ENCODE assay signal across 28 cellular contexts in the genomic region with DNA sequence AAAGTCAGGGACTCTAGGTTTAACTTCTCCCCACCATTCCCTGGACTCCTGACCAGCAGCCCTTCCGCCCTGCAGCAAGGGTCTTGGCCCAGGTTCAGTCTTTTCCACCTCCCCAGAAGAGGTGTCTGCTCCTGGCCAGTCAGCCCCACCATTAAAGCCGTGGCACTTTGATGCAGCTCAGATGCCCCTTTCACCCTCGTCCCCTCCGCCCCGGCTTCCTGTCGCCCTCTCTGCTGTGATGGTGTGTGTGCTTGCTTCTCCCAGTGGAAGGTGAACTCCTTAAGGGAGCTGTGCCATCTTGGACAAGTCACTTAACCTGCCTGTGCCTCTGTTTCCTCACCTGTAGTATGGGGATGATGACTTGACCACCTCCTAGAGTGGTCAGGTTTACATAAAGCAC. TPM values are rescaled to one million over a fixed set of nuclear protein-coding genes. Genes with fewer than 3 reads are reported as not detected.
"Had no signal": no experiment of that assay in that cellular context is flagged by ENCODE, and none has a peak within 500 bp of the region (broad histone marks: within the 10 kb centered on the region; RNA-seq: fewer than 3 reads in every experiment).

No MANE protein-coding gene starts in this region.

- H3K36me3 ChIP-seq: breast epithelium, cardiac muscle cell, gastrocnemius medialis had no signal

- H3K9me3 ChIP-seq: ascending aorta, breast epithelium, esophagus muscularis mucosa, gastrocnemius medialis had no signal

- H3K4me3 ChIP-seq: ascending aorta, breast epithelium, cardiac muscle cell, esophagus muscularis mucosa, gastrocnemius medialis had no signal

- ATAC-seq: activated CD4-positive, alpha-beta T cell treated with anti-CD3 and anti-CD28 coated beads for 36 hours; activated CD8-positive, alpha-beta memory T cell treated with anti-CD3 and anti-CD28 coated beads, Interleukin-2, amount 10 ng/mL, durations not matched to agents 7 days and 5 days; activated CD8-positive, alpha-beta T cell treated with anti-CD3 and anti-CD28 coated beads, Interleukin-2, amount 10 ng/mL, durations not matched to agents 7 days and 5 days; activated naive CD4-positive, alpha-beta T cell treated with anti-CD3 and anti-CD28 coated beads, Interleukin-2, amount 50 U/mL, for 72 hours; activated T-helper 17 cell treated with anti-CD3 and anti-CD28 coated beads, Interleukin-2, amount 50 U/mL, for 72 hours; effector memory CD8-positive, alpha-beta T cell; foreskin keratinocyte; gastrocnemius medialis had no signal

- H3K4me1 ChIP-seq: ascending aorta, breast epithelium, esophagus muscularis mucosa, foreskin keratinocyte, gastrocnemius medialis had no signal

- H3K27ac ChIP-seq: ascending aorta, breast epithelium, cardiac muscle cell, esophagus muscularis mucosa, foreskin keratinocyte, gastrocnemius medialis had no signal

- H3K27me3 ChIP-seq: ascending aorta, breast epithelium, cardiac muscle cell, esophagus muscularis mucosa, foreskin keratinocyte, gastrocnemius medialis had no signal

- DNase-seq: activated CD4-positive, alpha-beta memory T cell treated with anti-CD3 and anti-CD28 coated beads for 36 hours; activated CD4-positive, alpha-beta T cell treated with anti-CD3 and anti-CD28 coated beads for 36 hours; activated CD4-positive, alpha-beta T cell treated with anti-CD3 and anti-CD28 coated beads, Interleukin-2, amount 10 ng/mL, durations not matched to agents 24 days and 14 days; activated CD4-positive, CD25-positive, alpha-beta regulatory T cell; activated CD4-positive, CD25-positive, alpha-beta regulatory T cell treated with anti-CD3 and anti-CD28 coated beads, Interleukin-2, amount 50 U/mL, for 72 hours; activated CD8-positive, alpha-beta memory T cell treated with anti-CD3 and anti-CD28 coated beads, Interleukin-2, amount 10 ng/mL, durations not matched to agents 7 days and 5 days; activated CD8-positive, alpha-beta memory T cell treated with anti-CD3 and anti-CD28 coated beads, Interleukin-2, amount 50 U/mL, for 4 hours; activated CD8-positive, alpha-beta T cell treated with anti-CD3 and anti-CD28 coated beads, Interleukin-2, amount 10 ng/mL, durations not matched to agents 7 days and 5 days; activated gamma-delta T cell; activated naive CD4-positive, alpha-beta T cell; activated naive CD4-positive, alpha-beta T cell treated with anti-CD3 and anti-CD28 coated beads, Interleukin-2, amount 10 ng/mL, durations not matched to agents 7 days and 5 days; activated T-cell treated with anti-CD3 and anti-CD28 coated beads, Interleukin-2, amount 50 U/mL, for 1 hour; cortex of kidney; dermis blood vessel endothelial cell; effector CD4-positive, alpha-beta T cell; effector memory CD8-positive, alpha-beta T cell; erythroblast; foreskin keratinocyte; gastrocnemius medialis; glutamatergic neuron; T-helper 2 cell had no signal

RNA-seq across cellular contexts. Expression of a gene that starts 56.3 kb away (rescaled TPM):
- total RNA-seq: activated CD8-positive, alpha-beta memory T cell treated with anti-CD3 and anti-CD28 coated beads for 36 hours; activated CD8-positive, alpha-beta memory T cell treated with anti-CD3 and anti-CD28 coated beads, Interleukin-2, amount 10 ng/mL, durations not matched to agents 7 days and 5 days; activated CD8-positive, alpha-beta T cell treated with anti-CD3 and anti-CD28 coated beads, Interleukin-2, amount 10 ng/mL, durations not matched to agents 7 days and 5 days; foreskin keratinocyte had no signal
- polyA plus RNA-seq: foreskin keratinocyte had no signal
